Comparison of ENCODE assay signal across 9 cellular contexts in the genomic region with DNA sequence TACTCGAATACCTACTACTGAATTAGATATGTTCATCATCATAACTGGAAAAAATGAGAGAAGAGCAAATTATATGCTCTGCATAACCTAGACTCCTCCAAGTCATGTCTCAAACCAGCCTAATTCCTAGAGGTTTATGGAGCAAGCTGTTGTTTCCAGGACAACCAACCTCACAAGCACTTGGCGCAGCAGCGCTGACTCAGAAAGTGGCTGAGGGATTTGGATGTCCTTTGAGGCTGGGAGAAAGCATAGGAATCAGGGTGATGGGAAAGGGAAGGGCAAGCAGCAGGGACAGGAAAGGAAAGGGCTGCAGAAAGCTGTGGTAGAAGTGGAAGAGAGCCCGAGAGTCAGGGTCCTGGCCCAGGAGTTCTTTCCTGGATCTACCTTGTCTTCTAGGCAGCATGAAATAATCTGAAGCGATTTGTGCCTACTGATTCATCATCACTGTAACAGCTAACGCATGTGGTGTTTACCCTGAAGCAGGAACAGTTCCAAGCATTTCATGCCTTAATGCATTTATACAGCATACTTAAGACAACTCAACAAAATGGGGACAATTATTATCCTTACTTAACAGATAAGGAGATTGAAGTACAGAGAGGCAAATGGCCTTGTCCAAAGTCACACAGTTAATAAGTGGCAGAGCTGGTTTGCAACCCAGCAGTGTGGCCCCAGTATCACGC. TPM values are rescaled to one million over a fixed set of nuclear protein-coding genes. Genes with fewer than 3 reads are reported as not detected.
DNase-seq lines count a peak whose midpoint lies in the region; ATAC-seq, FAIRE-seq and TF ChIP-seq lines count a peak whose summit lies in the region.
"Had no signal": no experiment of that assay in that cellular context is flagged by ENCODE, and none has a peak within 500 bp of the region (broad histone marks: within the 10 kb centered on the region; RNA-seq: fewer than 3 reads in every experiment).

No MANE protein-coding gene starts in this region.

- H3K4me1 ChIP-seq in HEK293 (ENCODE audit: control insufficient read depth, insufficient read depth, low read length), result no peaks in the 10 kb centered on the region
- peaks cover 0 to 12% of the 10 kb centered on the region in 2 experiments; a peak in 2 of 5 replicates for H3K4me1 ChIP-seq in K562 (replicated peaks in 1 of 2; ENCODE audit: control insufficient read depth in 2 of 2, insufficient read depth in 2 of 2, low read length in 2 of 2)

- whole genome bisulfite sequencing in K562 (ENCODE audit: insufficient coverage, low coverage, missing lambda C conversion rate), result 63% methylated on average over 7 of the region's 7 CpGs

- H3K4me2 ChIP-seq in K562 (ENCODE audit: insufficient read depth, low read length), result no peak overlapping the region
- H3K4me2 ChIP-seq: KMS-11 had no signal

- no peak for TF ChIP-seq POLR2A in K562 (conservative IDR thresholded peaks at IDR 0.05)

- intact Hi-C loops in K562 (cut with micrococcal nuclease), result no loop called here

- H3K27ac ChIP-seq in HEK293 (ENCODE audit: extremely low read depth, low read depth, low read length) (no peak overlapping the region), K562 (ENCODE audit: extremely low read depth, low read depth, low read length) (no peak overlapping the region)
- H3K27ac ChIP-seq: KMS-11 had no signal

- no peaks in the 10 kb centered on the region for H4K20me1 ChIP-seq in K562 (replicated peaks; ENCODE audit: control insufficient read depth, insufficient read depth, low read length)

- TF ChIP-seq CTCF in HEK293 (tag by site-specific recombination; IDR thresholded peaks at IDR 0.05), result no peak
- TF ChIP-seq CTCF in K562 (IDR thresholded peaks at IDR 0.05 in 2 of 3, conservative IDR thresholded peaks at IDR 0.05 in 1 of 3; ENCODE audit: insufficient read depth in 2 of 3, low read depth in 1 of 3, low read length in 3 of 3), result no peak

- POLR2A ChIA-PET in HEK293 (lab: Yijun Ruan, JAX), result no interaction called here
- POLR2A ChIA-PET in K562 (lab: Yijun Ruan, JAX), result no interaction called here

- H3K4me3 ChIP-seq in HEK293 (ENCODE audit: low read depth, low read length), result no peak overlapping the region
- H3K4me3 ChIP-seq in K562, result no peak overlapping the region

- H3K9me3 ChIP-seq in HEK293 (ENCODE audit: control insufficient read depth, insufficient read depth, low read depth, low read length) (no peaks in the 10 kb centered on the region), K562 (replicated peaks; ENCODE audit: control insufficient read depth, insufficient read depth, low read depth, low read length) (no peaks in the 10 kb centered on the region)

- no peaks in the 10 kb centered on the region for H3K79me2 ChIP-seq in K562 (ENCODE audit: control insufficient read depth, insufficient read depth, low read length)

- H3K9ac ChIP-seq in K562 (ENCODE audit: insufficient read depth in 1 of 2, low read depth in 2 of 2, low read length in 2 of 2), result no peak overlapping the region
- H3K9ac ChIP-seq: KMS-11 had no signal

- ATAC-seq in K562 (no peak; the same call in 1 of the 3 replicates), HG03095 (IDR thresholded peaks at IDR 0.05; ENCODE audit: unreplicated experiment) (no peak), HG03342 (IDR thresholded peaks at IDR 0.05; ENCODE audit: unreplicated experiment) (no peak)

- H3K9me1 ChIP-seq in K562 (ENCODE audit: control insufficient read depth, insufficient read depth, low read length), result no peaks in the 10 kb centered on the region

- TF ChIP-seq EP300 in K562 (IDR thresholded peaks at IDR 0.05; ENCODE audit: low read length), result no peak

- BruUV-seq in K562 (replicated peaks; lab: Mats Ljungman, UMichigan), result no TSS peak

- TF ChIP-seq RAD21 in K562 (CRISPR knock-in tag; conservative IDR thresholded peaks at IDR 0.05 in 1 of 2, IDR thresholded peaks at IDR 0.05 in 1 of 2), result no peak

- H3K27me3 ChIP-seq in K562 (ENCODE audit: control insufficient read depth in 2 of 2, insufficient read depth in 2 of 2, low read length in 2 of 2), result no peaks in the 10 kb centered on the region

- H2AFZ ChIP-seq in K562 (ENCODE audit: low read depth, low read length), result no peak overlapping the region; the same call in 1 of the 2 replicates

- CTCF ChIA-PET in HEK293 (lab: Yijun Ruan, JAX), result interaction anchor here (0.6 kb wide), 1 partner anchor 72 kb away, joined by 4 read pairs; no protein-coding TSS in a partner anchor
- CTCF ChIA-PET in K562 (lab: Yijun Ruan, JAX; ENCODE audit: low intra/inter-chr PET ratio), result no interaction called here

- in situ Hi-C loops in K562 (cut with MboI), result no loop called here

- H3K36me3 ChIP-seq in HEK293 (ENCODE audit: control insufficient read depth in 2 of 2, insufficient read depth in 1 of 2, low read length in 2 of 2) (no peaks in the 10 kb centered on the region), K562 (ENCODE audit: control insufficient read depth, insufficient read depth, low read length) (no peaks in the 10 kb centered on the region)

- peak; percentile 84 for DNase-seq in AG08395 (ENCODE audit: low spot score)
- no peak for DNase-seq in K562 (ENCODE audit: extremely low read depth in 1 of 4, low spot score in 3 of 4)
- peak; percentile 44 for DNase-seq in midbrain (lab: John Stamatoyannopoulos, UW)
- DNase-seq in NCI-H526 (lab: John Stamatoyannopoulos, UW), result no peak
- DNase-seq in activated CD4-positive, alpha-beta T cell treated with anti-CD3 and anti-CD28 coated beads, Interleukin-2, amount 50 U/mL, for 4 hours, result no peak

- no peak for FAIRE-seq in K562 (lab: Jason Lieb, UNC)

TF ChIP-seq in HEK293, 187 proteins besides CTCF, POLR2A, EP300 and RAD21 (continues in another document):
- TF ChIP-seq ZNF654 (tag by site-specific recombination; IDR thresholded peaks at IDR 0.05; ENCODE audit: low read depth), result no peak
- TF ChIP-seq, protein P1, sequence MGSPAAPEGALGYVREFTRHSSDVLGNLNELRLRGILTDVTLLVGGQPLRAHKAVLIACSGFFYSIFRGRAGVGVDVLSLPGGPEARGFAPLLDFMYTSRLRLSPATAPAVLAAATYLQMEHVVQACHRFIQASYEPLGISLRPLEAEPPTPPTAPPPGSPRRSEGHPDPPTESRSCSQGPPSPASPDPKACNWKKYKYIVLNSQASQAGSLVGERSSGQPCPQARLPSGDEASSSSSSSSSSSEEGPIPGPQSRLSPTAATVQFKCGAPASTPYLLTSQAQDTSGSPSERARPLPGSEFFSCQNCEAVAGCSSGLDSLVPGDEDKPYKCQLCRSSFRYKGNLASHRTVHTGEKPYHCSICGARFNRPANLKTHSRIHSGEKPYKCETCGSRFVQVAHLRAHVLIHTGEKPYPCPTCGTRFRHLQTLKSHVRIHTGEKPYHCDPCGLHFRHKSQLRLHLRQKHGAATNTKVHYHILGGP (tag by site-specific recombination; IDR thresholded peaks at IDR 0.05), result 0 out of 2 replicates have a peak, but pooled peaks have one; percentile 28

TF ChIP-seq in K562, 482 proteins besides CTCF, POLR2A, EP300 and RAD21 (continues in another document):
- TF ChIP-seq LEF1 (IDR thresholded peaks at IDR 0.05), result no peak
- TF ChIP-seq, protein P2, sequence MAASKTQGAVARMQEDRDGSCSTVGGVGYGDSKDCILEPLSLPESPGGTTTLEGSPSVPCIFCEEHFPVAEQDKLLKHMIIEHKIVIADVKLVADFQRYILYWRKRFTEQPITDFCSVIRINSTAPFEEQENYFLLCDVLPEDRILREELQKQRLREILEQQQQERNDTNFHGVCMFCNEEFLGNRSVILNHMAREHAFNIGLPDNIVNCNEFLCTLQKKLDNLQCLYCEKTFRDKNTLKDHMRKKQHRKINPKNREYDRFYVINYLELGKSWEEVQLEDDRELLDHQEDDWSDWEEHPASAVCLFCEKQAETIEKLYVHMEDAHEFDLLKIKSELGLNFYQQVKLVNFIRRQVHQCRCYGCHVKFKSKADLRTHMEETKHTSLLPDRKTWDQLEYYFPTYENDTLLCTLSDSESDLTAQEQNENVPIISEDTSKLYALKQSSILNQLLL (CRISPR knock-in tag; IDR thresholded peaks at IDR 0.05; ENCODE audit: borderline replicate concordance), result no peak

RNA-seq across cellular contexts. Expression of a gene that starts 3.7 kb away (rescaled TPM):
- not detected in 2 replicates for total RNA-seq in K562 (2011; cell fraction: chromatin; rRNA removed; ENCODE audit: low replicate concordance)
- total RNA-seq in K562 (2011; cell fraction: nucleolus; rRNA removed), result not detected in 2 replicates
- not detected in 2 replicates for total RNA-seq in K562 (2011; cell fraction: nucleoplasm; rRNA removed)
- total RNA-seq in K562 (2014; rRNA removed), result 0.12 and 0.27 TPM in 2 replicates
- total RNA-seq in K562 (2014; rRNA removed; fragmentation: Illumina TruSeq; extraction: Trizol), result 0.22 and 0.36 TPM in 2 replicates
- total RNA-seq in K562 (2015; rRNA removed; fragmentation: Illumina TruSeq; extraction: Trizol), result 1.2 and 1.3 TPM in 2 replicates
- 0.33 and 0.56 TPM in 2 replicates for total RNA-seq in K562 (2021)
- polyA plus RNA-seq in K562 (2011; rRNA removed), result 0.14 TPM in 1 of 2 replicates, not detected in the other
- 0.04 TPM in 2 replicates for polyA plus RNA-seq in K562 (2011; cell fraction: cytosol; rRNA removed)
- 0.14 TPM in 2 replicates for polyA plus RNA-seq in K562 (2011; cell fraction: nucleus; rRNA removed)
- 0.46 and 3.3 TPM in 2 replicates for polyA plus RNA-seq in K562 (2012)
- polyA plus RNA-seq in K562 (2014; fragmentation: Illumina TruSeq; extraction: Trizol), result 0.36 and 0.43 TPM in 2 replicates
- polyA plus RNA-seq in K562 (2014; fragmentation: Nextera tagmentation; extraction: Ambion mirVana), result under 1 TPM; 0.49 to 0.55 TPM
- 0.11 and 0.66 TPM in 2 replicates for polyA plus RNA-seq in K562 (2014; rRNA removed)
- polyA minus RNA-seq in K562 (2011; rRNA and poly(A)+ RNA removed), result 0.06 and 0.07 TPM in 2 replicates
- not detected in 2 replicates for polyA minus RNA-seq in K562 (2011; cell fraction: cytosol; rRNA and poly(A)+ RNA removed)
- not detected in 2 replicates for polyA minus RNA-seq in K562 (2011; cell fraction: nucleus; rRNA and poly(A)+ RNA removed)

RNA-seq across cellular contexts. Expression of a gene that starts 49.0 kb away (rescaled TPM):
- total RNA-seq in K562 (2011; cell fraction: chromatin; rRNA removed; ENCODE audit: low replicate concordance), result 0.42 and 1.1 TPM in 2 replicates
- 0.83 and 1.2 TPM in 2 replicates for total RNA-seq in K562 (2011; cell fraction: nucleolus; rRNA removed)
- 0.51 and 1.5 TPM in 2 replicates for total RNA-seq in K562 (2011; cell fraction: nucleoplasm; rRNA removed)
- total RNA-seq in K562 (2014; rRNA removed) (0.59 and 1.6 TPM in 2 replicates), K562 (2014; rRNA removed; fragmentation: Illumina TruSeq; extraction: Trizol) (1.1 TPM in 2 replicates), K562 (2015; rRNA removed; fragmentation: Illumina TruSeq; extraction: Trizol) (1.3 and 1.8 TPM in 2 replicates), K562 (2021) (1.3 and 1.6 TPM in 2 replicates)
- polyA plus RNA-seq in K562 (2011; rRNA removed) (0.30 and 1.9 TPM in 2 replicates), K562 (2014; fragmentation: Illumina TruSeq; extraction: Trizol) (1.0 and 2.1 TPM in 2 replicates), K562 (2014; fragmentation: Nextera tagmentation; extraction: Ambion mirVana) (1 to 10 TPM; 1.3 to 1.6 TPM), K562 (2014; rRNA removed) (1.3 and 1.5 TPM in 2 replicates)
- polyA plus RNA-seq in K562 (2011; cell fraction: cytosol; rRNA removed), result 0.22 and 1.1 TPM in 2 replicates
- 0.10 and 1.9 TPM in 2 replicates for polyA plus RNA-seq in K562 (2011; cell fraction: nucleus; rRNA removed)
- 3.5 and 4.2 TPM in 2 replicates for polyA plus RNA-seq in K562 (2012)
- polyA minus RNA-seq in K562 (2011; rRNA and poly(A)+ RNA removed), result 0.30 and 0.67 TPM in 2 replicates
- 1.8 TPM in 1 of 2 replicates, not detected in the other for polyA minus RNA-seq in K562 (2011; cell fraction: cytosol; rRNA and poly(A)+ RNA removed)
- 0.56 and 1.2 TPM in 2 replicates for polyA minus RNA-seq in K562 (2011; cell fraction: nucleus; rRNA and poly(A)+ RNA removed)

Comparison
In these comparisons a context has a peak if more than half of its experiments do, and no peak if none do; other contexts are left out.
1. DNase-seq: peak in AG08395 (single experiment) and midbrain (single experiment); none in K562 (0 of 4), NCI-H526 (0 of 2) and activated CD4-positive, alpha-beta T cell treated with anti-CD3 and anti-CD28 coated beads, Interleukin-2, amount 50 U/mL, for 4 hours (0 of 2).